In the genomic region with DNA sequence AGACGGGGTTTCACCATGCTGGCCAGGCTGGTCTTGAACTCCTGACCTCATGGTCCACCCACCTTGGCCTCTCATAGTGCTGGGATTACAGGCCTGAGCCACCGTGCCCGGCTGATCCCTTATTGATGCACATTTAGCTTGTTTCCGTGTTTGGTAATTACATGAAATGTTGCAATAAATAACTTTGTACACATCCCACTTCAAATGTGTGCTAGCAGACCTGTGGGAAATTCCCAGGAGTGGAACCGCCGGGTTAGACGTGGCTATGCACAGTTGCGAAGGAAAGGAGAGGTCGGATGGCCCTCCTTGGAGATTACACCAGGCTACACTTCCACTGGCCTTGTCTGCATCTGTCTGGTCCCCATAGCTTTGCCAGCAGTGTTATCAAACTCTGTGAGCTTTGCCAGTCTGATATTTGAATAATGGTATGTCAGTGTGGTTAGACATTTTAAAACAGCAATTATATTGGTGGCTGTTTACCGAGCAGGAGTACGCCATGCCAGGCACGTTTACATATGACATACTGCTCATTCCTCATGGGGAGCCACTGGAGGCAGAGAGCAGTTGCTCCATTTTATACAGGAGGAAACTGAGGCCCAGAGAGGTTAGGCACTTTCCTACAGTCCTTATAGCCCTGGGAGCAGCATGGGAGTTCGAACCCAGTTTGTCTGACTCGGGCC, we compare ENCODE assay signal across 25 cellular contexts. TPM values are rescaled to one million over a fixed set of nuclear protein-coding genes. Genes with fewer than 3 reads are reported as not detected.
"Had no signal": no experiment of that assay in that cellular context is flagged by ENCODE, and none has a peak within 500 bp of the region (broad histone marks: within the 10 kb centered on the region; RNA-seq: fewer than 3 reads in every experiment).

No MANE protein-coding gene starts in this region.

- H3K9me3 Mint-ChIP-seq: activated naive CD4-positive, alpha-beta T cell treated with anti-CD3 and anti-CD28 coated beads for 36 hours; activated naive CD8-positive, alpha-beta T cell treated with anti-CD3 and anti-CD28 coated beads, Interleukin-2, amount 10 ng/mL, durations not matched to agents 7 days and 5 days; activated T-cell treated with anti-CD3 and anti-CD28 coated beads, Interleukin-2, amount 50 U/mL, for 4 hours; natural killer cell; T-helper 1 cell treated with Interleukin-12 subunit alpha and Interleukin-12 subunit beta and Interleukin-4 antibody, amounts not matched to agents 30 μg/mL and 1 μg/mL, for 36 hours had no signal

- H3K36me3 Mint-ChIP-seq: activated naive CD8-positive, alpha-beta T cell treated with anti-CD3 and anti-CD28 coated beads, Interleukin-2, amount 10 ng/mL, durations not matched to agents 7 days and 5 days; natural killer cell had no signal

- H3K9me3 ChIP-seq: esophagus squamous epithelium, gastroesophageal sphincter, heart right ventricle, lower lobe of right lung, ovary, psoas muscle, right atrium auricular region, spleen had no signal

- H3K4me1 ChIP-seq: lower lobe of right lung, psoas muscle, spleen had no signal

- H3K4me3 ChIP-seq: esophagus squamous epithelium, gastroesophageal sphincter, heart right ventricle, lower lobe of right lung, ovary, psoas muscle, right atrium auricular region, spleen had no signal

- H3K27ac ChIP-seq: gastroesophageal sphincter, heart right ventricle, lower lobe of right lung, ovary, psoas muscle, right atrium auricular region, spleen had no signal

- DNase-seq: activated CD4-positive, alpha-beta T cell treated with anti-CD3 and anti-CD28 coated beads for 4 hours; activated CD4-positive, alpha-beta T cell treated with anti-CD3 and anti-CD28 coated beads, Interleukin-2, amount 50 U/mL, for 48 hours; activated CD4-positive, CD25-positive, alpha-beta regulatory T cell; activated CD8-positive, alpha-beta memory T cell treated with anti-CD3 and anti-CD28 coated beads, Interleukin-2, amount 50 U/mL, for 48 hours; activated naive CD4-positive, alpha-beta T cell treated with anti-CD3 and anti-CD28 coated beads for 36 hours; activated naive CD8-positive, alpha-beta T cell treated with anti-CD3 and anti-CD28 coated beads, Interleukin-2, amount 10 ng/mL, durations not matched to agents 7 days and 5 days; activated T-cell treated with anti-CD3 and anti-CD28 coated beads, Interleukin-2, amount 50 U/mL, for 4 hours; amygdala; cerebellar nuclear complex; cortex of kidney; endodermal cell; esophagus squamous epithelium; heart right ventricle; lower lobe of right lung; mesendoderm; natural killer cell; ovary; psoas muscle; spleen; stimulated activated CD4-positive, alpha-beta T cell treated with anti-CD3 and anti-CD28 coated beads, Interleukin-4, amount 100 ng/mL, for 1 hour; stimulated activated naive CD4-positive, alpha-beta T cell treated with Interleukin-2 at 50 U/mL for 16 hours; T1000 had no signal

- H3K27ac Mint-ChIP-seq: activated naive CD4-positive, alpha-beta T cell treated with anti-CD3 and anti-CD28 coated beads for 36 hours; activated naive CD8-positive, alpha-beta T cell treated with anti-CD3 and anti-CD28 coated beads, Interleukin-2, amount 10 ng/mL, durations not matched to agents 7 days and 5 days; endodermal cell; natural killer cell; T-helper 1 cell treated with Interleukin-12 subunit alpha and Interleukin-12 subunit beta and Interleukin-4 antibody, amounts not matched to agents 30 μg/mL and 1 μg/mL, for 36 hours had no signal

- ATAC-seq: activated T-cell treated with anti-CD3 and anti-CD28 coated beads, Interleukin-2, amount 50 U/mL, for 4 hours; gastroesophageal sphincter; lower lobe of right lung; natural killer cell; psoas muscle had no signal

- H3K4me3 Mint-ChIP-seq: activated naive CD4-positive, alpha-beta T cell treated with anti-CD3 and anti-CD28 coated beads for 36 hours; activated naive CD8-positive, alpha-beta T cell treated with anti-CD3 and anti-CD28 coated beads, Interleukin-2, amount 10 ng/mL, durations not matched to agents 7 days and 5 days; activated T-cell treated with anti-CD3 and anti-CD28 coated beads, Interleukin-2, amount 50 U/mL, for 4 hours; endodermal cell; natural killer cell; T-helper 1 cell treated with Interleukin-12 subunit alpha and Interleukin-12 subunit beta and Interleukin-4 antibody, amounts not matched to agents 30 μg/mL and 1 μg/mL, for 36 hours had no signal

- H3K27me3 ChIP-seq: ovary, right atrium auricular region had no signal

- H3K36me3 ChIP-seq: esophagus squamous epithelium, gastroesophageal sphincter, heart right ventricle, lower lobe of right lung, ovary, right atrium auricular region, spleen had no signal

- H3K4me1 Mint-ChIP-seq: activated naive CD8-positive, alpha-beta T cell treated with anti-CD3 and anti-CD28 coated beads, Interleukin-2, amount 10 ng/mL, durations not matched to agents 7 days and 5 days; natural killer cell had no signal

RNA-seq across cellular contexts. Expression of a gene that starts 27.2 kb away (rescaled TPM):
- total RNA-seq: activated naive CD4-positive, alpha-beta T cell treated with anti-CD3 and anti-CD28 coated beads for 36 hours; activated naive CD8-positive, alpha-beta T cell treated with anti-CD3 and anti-CD28 coated beads, Interleukin-2, amount 10 ng/mL, durations not matched to agents 7 days and 5 days had no signal
